ENCODE assay signal across 8 cellular contexts in genomic region chr16:81478876-81479496, GRCh38. TPM values are rescaled to one million over a fixed set of nuclear protein-coding genes. Genes with fewer than 3 reads are reported as not detected.
DNase-seq lines count a peak whose midpoint lies in the region; ATAC-seq and TF ChIP-seq lines count a peak whose summit lies in the region.

No MANE protein-coding gene starts in this region.

- no peak overlapping the region for H3K4me3 ChIP-seq in mesendoderm (ENCODE audit: low read length)
- no peak overlapping the region for H3K4me3 ChIP-seq in uterus

- H3K27ac ChIP-seq in mesendoderm (ENCODE audit: low read depth, low read length) = no peak overlapping the region
- peak overlapping the region in 1 of 2 donors; percentile 17 for H3K27ac ChIP-seq in uterus

- H3K9ac ChIP-seq in mesendoderm (ENCODE audit: low read length) = no peak overlapping the region

- H3K27me3 Mint-ChIP-seq in T-helper 17 cell = no peaks in the 10 kb centered on the region

- H2BK5ac ChIP-seq in mesendoderm (ENCODE audit: low read length) = no peak overlapping the region

- H3K36me3 ChIP-seq in mesendoderm (ENCODE audit: control insufficient read depth, insufficient read depth, low read length) (no peaks in the 10 kb centered on the region), uterus (no peaks in the 10 kb centered on the region)

- H4K8ac ChIP-seq in mesendoderm (ENCODE audit: low read depth, low read length) = no peak overlapping the region

- H3K4me2 ChIP-seq in mesendoderm (ENCODE audit: low read length) = no peak overlapping the region

- peak overlapping the region; percentile 61 for H3K27ac Mint-ChIP-seq in T-helper 17 cell

- no peaks in the 10 kb centered on the region for H3K36me3 Mint-ChIP-seq in T-helper 17 cell (ENCODE audit: low read depth)

- WGBS in mesendoderm (ENCODE audit: extremely low coverage, insufficient coverage, low lambda C conversion rate) = no CpG with 5 or more reads among the region's 13 CpGs

- peaks cover 55% of the 10 kb centered on the region for H3K4me1 Mint-ChIP-seq in T-helper 17 cell

- no peak overlapping the region for H2BK120ac ChIP-seq in mesendoderm (ENCODE audit: low read depth, low read length)

- H3K18ac ChIP-seq in mesendoderm (ENCODE audit: low read length) = no peak overlapping the region

- TF ChIP-seq POLR2A in uterus (IDR thresholded peaks at IDR 0.05) = no peak

- ATAC-seq in GM18909 (IDR thresholded peaks at IDR 0.05; ENCODE audit: poor library complexity, unreplicated experiment) = peak; percentile 64
- ATAC-seq in HG02885 (IDR thresholded peaks at IDR 0.05; ENCODE audit: poor library complexity, unreplicated experiment) = peak; percentile 56
- ATAC-seq in T-helper 17 cell = peak; percentile 65

- H2BK15ac ChIP-seq in mesendoderm (replicated peaks; ENCODE audit: low read depth) = no peak overlapping the region

- H3K23ac ChIP-seq in mesendoderm (ENCODE audit: low read length) = no peak overlapping the region

- intact Hi-C loops in uterus (cut with DNase I; ENCODE audit: low total_unique reads) = no loop called here

- H3K9me3 ChIP-seq in T-helper 17 cell (ENCODE audit: control insufficient read depth, low read length, poor library complexity, severe bottlenecking) (no peaks in the 10 kb centered on the region), uterus (no peaks in the 10 kb centered on the region)

- no peak for TF ChIP-seq CTCF in uterus (IDR thresholded peaks at IDR 0.05)

- H3K79me1 ChIP-seq in mesendoderm (ENCODE audit: low read length) = peaks cover 44% of the 10 kb centered on the region

- H3K56ac ChIP-seq in mesendoderm (ENCODE audit: low read length) = no peak overlapping the region

- no peak overlapping the region for H4K5ac ChIP-seq in mesendoderm (ENCODE audit: low read length)

- DNase-seq in T-helper 17 cell (no peak), medulla oblongata (ENCODE audit: extremely low spot score) (peak; percentile 84), SHP77 (lab: John Stamatoyannopoulos, UW) (no peak), mesendoderm (no peak), COR-L47 (lab: John Stamatoyannopoulos, UW) (no peak), uterus (no peak)

- H3K4me3 Mint-ChIP-seq in T-helper 17 cell = peak overlapping the region; percentile 67

- no peak overlapping the region for H3K4ac ChIP-seq in mesendoderm (ENCODE audit: low read depth, low read length)

- H3K4me1 ChIP-seq in mesendoderm (ENCODE audit: control insufficient read depth, low read depth, low read length) = peaks cover 10% of the 10 kb centered on the region
- H3K4me1 ChIP-seq in uterus = peaks cover 0 to 8% of the 10 kb centered on the region in 2 donors

- H3K27me3 ChIP-seq in mesendoderm (ENCODE audit: insufficient read depth, low read length, poor library complexity) (no peaks in the 10 kb centered on the region), uterus (no peaks in the 10 kb centered on the region)

- peaks cover 39% of the 10 kb centered on the region for H3K79me2 ChIP-seq in mesendoderm (ENCODE audit: control insufficient read depth, insufficient read depth, low read length)

- H2AK5ac ChIP-seq in mesendoderm (ENCODE audit: low read length) = no peak overlapping the region

RNA-seq across cellular contexts. Expression of gene CMIP, which starts 34.4 kb away (rescaled TPM):
- 10 to 100 TPM; 42.7 to 94.5 TPM for total RNA-seq in T-helper 17 cell
- 36.2 TPM for polyA plus RNA-seq in mesendoderm (2013, experiment 1 of 2)
- 36.4 TPM for polyA plus RNA-seq in mesendoderm (2013, experiment 2 of 2)
- 100 to 1,000 TPM in 1 of 4 donors, 10 to 100 TPM in 3; 16.7 to 104 (median 43.6) TPM for total RNA-seq in uterus
